8 cellular contexts compared by ENCODE assay signal in genomic region chr4:163544407-163545038, GRCh38. TPM values are rescaled to one million over a fixed set of nuclear protein-coding genes. Genes with fewer than 3 reads are reported as not detected.
DNase-seq lines count a peak whose midpoint lies in the region; ATAC-seq and TF ChIP-seq lines count a peak whose summit lies in the region.

No MANE protein-coding gene starts in this region.

- H3K27ac ChIP-seq in psoas muscle (no peak overlapping the region), vagina (no peak overlapping the region)

- peak overlapping the region; percentile 41 for H3K4me3 ChIP-seq in psoas muscle
- H3K4me3 ChIP-seq in vagina = peak overlapping the region in 1 of 2 donors; percentile 24

- no peak overlapping the region for H3K4me3 Mint-ChIP-seq in glutamatergic neuron (ENCODE audit: unreplicated experiment)

- H3K4me1 Mint-ChIP-seq in glutamatergic neuron (ENCODE audit: low read depth, unreplicated experiment) = peaks cover 4% of the 10 kb centered on the region

- H3K36me3 Mint-ChIP-seq in glutamatergic neuron (ENCODE audit: unreplicated experiment) = no peaks in the 10 kb centered on the region

- H3K36me3 ChIP-seq in psoas muscle (ENCODE audit: insufficient read depth in 1 of 2, low read depth in 1 of 2) = no peaks in the 10 kb centered on the region
- no peaks in the 10 kb centered on the region for H3K36me3 ChIP-seq in vagina

- no peak overlapping the region for H3K27ac Mint-ChIP-seq in glutamatergic neuron (ENCODE audit: unreplicated experiment)

- H3K4me1 ChIP-seq in psoas muscle = no peaks in the 10 kb centered on the region
- H3K4me1 ChIP-seq in vagina = peaks cover 6% of the 10 kb centered on the region

- 6 to 9% (median 8%) methylated on average over 12 of the region's 12 CpGs for WGBS in psoas muscle, 3 donors

- no peaks in the 10 kb centered on the region for H3K27me3 Mint-ChIP-seq in glutamatergic neuron (ENCODE audit: unreplicated experiment)

- H3K9me3 ChIP-seq in psoas muscle (no peaks in the 10 kb centered on the region), vagina (no peaks in the 10 kb centered on the region)

- peak; percentile 86 for ATAC-seq in GM21360 (IDR thresholded peaks at IDR 0.05; ENCODE audit: unreplicated experiment)
- peak; percentile 44 to 89 (median 68) for ATAC-seq in psoas muscle

- peak; percentile 68 for DNase-seq in DMS53 (lab: John Stamatoyannopoulos, UW)
- peak; percentile 39 for DNase-seq in HK-2 (ENCODE audit: unreplicated experiment)
- peak; percentile 64 for DNase-seq in RPMI8226
- peak; percentile 85 for DNase-seq in activated effector memory CD4-positive, alpha-beta T cell treated with anti-CD3 and anti-CD28 coated beads, Interleukin-2, amount 50 U/mL, for 16 hours
- peak; percentile 79 for DNase-seq in glutamatergic neuron
- DNase-seq in psoas muscle = peak; percentile 34 to 63
- DNase-seq in vagina (ENCODE audit: extremely low spot score in 2 of 2) = no peak

- H3K27me3 ChIP-seq in psoas muscle (ENCODE audit: insufficient read depth in 3 of 3, low read length in 2 of 3) (no peaks in the 10 kb centered on the region), vagina (no peaks in the 10 kb centered on the region)

- TF ChIP-seq CTCF in glutamatergic neuron (IDR thresholded peaks at IDR 0.05; ENCODE audit: partially characterized antibody, unreplicated experiment) (peak; percentile 87), psoas muscle (IDR thresholded peaks at IDR 0.05) (peak; percentile 86), vagina (IDR thresholded peaks at IDR 0.05) (peak in 2 of 3 experiments; percentile 58 to 86)

- H3K9me3 Mint-ChIP-seq in glutamatergic neuron (ENCODE audit: unreplicated experiment) = no peaks in the 10 kb centered on the region

- TF ChIP-seq POLR2A in vagina (IDR thresholded peaks at IDR 0.05) = no peak

- intact Hi-C loops in psoas muscle (cut with DNase I) (loop anchor here (5.0 kb wide), 2 partner anchors 62 to 1047 kb away; no protein-coding TSS in a partner anchor), vagina (cut with DNase I) (loop anchor here (5.0 kb wide), 1 partner anchor 57 kb away; no protein-coding TSS in a partner anchor)

RNA-seq across cellular contexts. Expression of gene TMA16, which starts 50.0 kb away (rescaled TPM):
- total RNA-seq in glutamatergic neuron (ENCODE audit: unreplicated experiment) (30.8 TPM), psoas muscle (10 to 100 TPM in 2 of 4 donors, 1 to 10 TPM in 2; 9.7 to 14.7 (median 10.7) TPM), vagina (35.8 TPM)
- polyA plus RNA-seq in psoas muscle = 10 to 100 TPM in 1 of 3 donors, 1 to 10 TPM in 2; 4.6 to 12.2 (median 8.1) TPM

Comparison
In these comparisons a context has a peak if more than half of its experiments do, and no peak if none do; other contexts are left out.
1. DNase-seq: peak in DMS53 (single experiment), HK-2 (single experiment), RPMI8226 (single experiment), activated effector memory CD4-positive, alpha-beta T cell treated with anti-CD3 and anti-CD28 coated beads, Interleukin-2, amount 50 U/mL, for 16 hours (single experiment), glutamatergic neuron (single experiment) and psoas muscle (2 of 2); none in vagina (0 of 2).
2. Peak in every context shown above with its lines, with median percentiles within 50 percentile points of each other: CTCF ChIP-seq.